ENCODE assay signal across 22 cellular contexts in the genomic region with DNA sequence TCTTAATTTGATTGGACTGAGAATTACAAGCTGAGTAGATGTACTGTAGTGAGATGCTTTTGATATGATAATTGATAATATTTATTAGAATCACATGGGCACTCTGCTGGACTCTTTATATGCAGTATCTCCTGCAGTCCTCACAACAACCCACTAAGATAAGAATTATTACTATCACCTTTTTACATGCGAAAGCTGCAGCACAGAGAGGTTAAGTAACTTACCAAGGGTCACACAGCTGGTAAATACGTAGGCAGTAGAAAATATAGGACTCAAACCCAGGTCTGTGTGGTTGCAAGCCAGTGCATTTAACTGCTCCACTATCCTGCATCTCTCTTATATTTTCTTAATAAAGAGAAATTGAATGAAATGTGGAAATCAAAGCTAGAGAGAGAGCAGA.
DNase-seq lines count a peak whose midpoint lies in the region; ATAC-seq, FAIRE-seq and TF ChIP-seq lines count a peak whose summit lies in the region.
"Had no signal": no experiment of that assay in that cellular context is flagged by ENCODE, and none has a peak within 500 bp of the region (broad histone marks: within the 10 kb centered on the region; RNA-seq: fewer than 3 reads in every experiment).

No MANE protein-coding gene starts in this region.

- H2BK120ac ChIP-seq in H1 (replicated peaks; ENCODE audit: low read depth, low read length), result no peak overlapping the region
- no peak overlapping the region for H2BK120ac ChIP-seq in H9 (ENCODE audit: low read depth, low read length, poor library complexity, severe bottlenecking)

- H2BK12ac ChIP-seq in H1 (ENCODE audit: low read depth, low read length) (no peak overlapping the region), H9 (ENCODE audit: insufficient read length, low read depth, low read length) (no peak overlapping the region)

- ATAC-seq in A549, result no peak
- no peak for ATAC-seq in stimulated activated naive CD8-positive, alpha-beta T cell treated with anti-CD3 and anti-CD28 coated beads, Interleukin-15, amount 100 ng/mL, for 72 hours
- ATAC-seq: CD8-positive, alpha-beta T cell had no signal

- H3K4me3 ChIP-seq in A549, result no peak overlapping the region
- H3K4me3 ChIP-seq in HEK293 (ENCODE audit: low read depth, low read length), result no peak overlapping the region
- H3K4me3 ChIP-seq in H1 (ENCODE audit: extremely low read depth in 1 of 4, insufficient read depth in 2 of 4, low read depth in 3 of 4, low read length in 4 of 4), result no peak overlapping the region
- H3K4me3 ChIP-seq in small intestine (ENCODE audit: low read depth in 1 of 2, low read length in 2 of 2), result no peak overlapping the region
- H3K4me3 ChIP-seq: BLaER1 treated with 17β-estradiol and CSF1 and Interleukin-3, amounts not matched to agents 10 nM and 100 nM had no signal

- TF ChIP-seq RAD21 in A549 (conservative IDR thresholded peaks at IDR 0.05 in 1 of 2, IDR thresholded peaks at IDR 0.05 in 1 of 2) (no peak), H1 (IDR thresholded peaks at IDR 0.05 in 1 of 2, conservative IDR thresholded peaks at IDR 0.05 in 1 of 2; ENCODE audit: low read depth in 2 of 2, low read length in 2 of 2) (no peak)

- no peaks in the 10 kb centered on the region; the same call in 2 of the 3 replicates for H3K9me3 ChIP-seq in A549
- no peaks in the 10 kb centered on the region for H3K9me3 ChIP-seq in HEK293 (ENCODE audit: control insufficient read depth, insufficient read depth, low read depth, low read length)
- H3K9me3 ChIP-seq in H1 (ENCODE audit: insufficient read depth in 2 of 2, low read depth in 1 of 2, low read length in 1 of 2), result 0 out of 4 replicates have a peak, but pooled peaks cover 0 to 3% of the 10 kb centered on the region in 2 experiments
- no peaks in the 10 kb centered on the region for H3K9me3 ChIP-seq in small intestine (ENCODE audit: control insufficient read depth, low read depth)
- H3K9me3 ChIP-seq in H9 (ENCODE audit: control insufficient read depth, low read depth, low read length), result no peaks in the 10 kb centered on the region
- H3K9me3 ChIP-seq: Caco-2 had no signal

- no peak for TF ChIP-seq CTCF in A549 (IDR thresholded peaks at IDR 0.05)
- no peak for TF ChIP-seq CTCF in HEK293 (tag by site-specific recombination; IDR thresholded peaks at IDR 0.05)
- TF ChIP-seq CTCF in H1 (IDR thresholded peaks at IDR 0.05; ENCODE audit: control extremely low read depth in 1 of 3, insufficient read depth in 1 of 3, low read depth in 1 of 3, low read length in 3 of 3), result no peak
- TF ChIP-seq CTCF in H9 (conservative IDR thresholded peaks at IDR 0.05), result no peak

- H2BK15ac ChIP-seq in H1 (ENCODE audit: low read length), result no peak overlapping the region
- no peak overlapping the region for H2BK15ac ChIP-seq in H9 (ENCODE audit: low read depth, low read length)

- no peak overlapping the region for H4K8ac ChIP-seq in H1 (ENCODE audit: extremely low read depth, insufficient read depth, low read length)
- H4K8ac ChIP-seq in H9 (replicated peaks; ENCODE audit: insufficient read length, low read depth, low read length), result no peak overlapping the region

- H3K14ac ChIP-seq in H1 (ENCODE audit: insufficient read length), result no peak overlapping the region
- H3K14ac ChIP-seq in H9 (ENCODE audit: insufficient read depth, low read length), result no peak overlapping the region

- H3K9me3 Mint-ChIP-seq in stimulated activated naive CD8-positive, alpha-beta T cell treated with anti-CD3 and anti-CD28 coated beads, Interleukin-15, amount 100 ng/mL, for 72 hours, result peaks cover 0 to 12% of the 10 kb centered on the region in 2 donors
- H3K9me3 Mint-ChIP-seq in H9, result peaks cover 5 to 7% of the 10 kb centered on the region in 2 experiments; a peak in 3 of 5 replicates

- H3K23me2 ChIP-seq in H1 (ENCODE audit: low read depth, low read length) (no peaks in the 10 kb centered on the region), H9 (ENCODE audit: insufficient read length, low read depth, low read length, poor library complexity, severe bottlenecking) (no peaks in the 10 kb centered on the region)

- no peak overlapping the region for H3K4me3 Mint-ChIP-seq in stimulated activated naive CD8-positive, alpha-beta T cell treated with anti-CD3 and anti-CD28 coated beads, Interleukin-15, amount 100 ng/mL, for 72 hours
- H3K4me3 Mint-ChIP-seq in H9, result no peak overlapping the region
- H3K4me3 Mint-ChIP-seq: B cell; CD4-positive, alpha-beta T cell; CD8-positive, alpha-beta T cell had no signal

- no peak overlapping the region for H3K27ac ChIP-seq in A549
- no peak overlapping the region for H3K27ac ChIP-seq in HEK293 (ENCODE audit: extremely low read depth, low read depth, low read length)
- H3K27ac ChIP-seq in H1 (ENCODE audit: low read depth, low read length), result no peak overlapping the region
- H3K27ac ChIP-seq in small intestine (ENCODE audit: low read depth in 1 of 2, low read length in 1 of 2), result no peak overlapping the region
- H3K27ac ChIP-seq in H9 (ENCODE audit: insufficient read length, low read depth, low read length), result no peak overlapping the region
- H3K27ac ChIP-seq: BLaER1 treated with 17β-estradiol and CSF1 and Interleukin-3, amounts not matched to agents 10 nM and 100 nM; C4-2B had no signal

- CTCF ChIA-PET in A549 (lab: Yijun Ruan, JAX), result interaction anchor here (0.6 to 1.8 kb wide), 11 partner anchors 13 to 537 kb away, joined by 3 to 7 read pairs (median 4); no protein-coding TSS in a partner anchor
- CTCF ChIA-PET in HEK293 (lab: Yijun Ruan, JAX), result interaction anchor here (0.5 to 2.9 kb wide), 13 partner anchors 39 to 1067 kb away, joined by 3 to 16 read pairs (median 4); no protein-coding TSS in a partner anchor
- CTCF ChIA-PET in H1 (lab: Charles Lee; ENCODE audit: partially characterized antibody), result interaction anchor here (0.7 to 6.5 kb wide), 30 partner anchors 8 to 720 kb away, joined by 3 to 51 read pairs (median 4); a partner anchor contains a TSS

- H4K20me1 ChIP-seq in H1 (replicated peaks in 1 of 2; ENCODE audit: control insufficient read depth in 1 of 2, insufficient read depth in 2 of 2, low read length in 2 of 2) (no peaks in the 10 kb centered on the region), H9 (ENCODE audit: control insufficient read depth, insufficient read depth, insufficient read length) (no peaks in the 10 kb centered on the region)
- H4K20me1 ChIP-seq: BLaER1 treated with 17β-estradiol and CSF1 and Interleukin-3, amounts not matched to agents 10 nM and 100 nM had no signal

- H2AK5ac ChIP-seq in H1 (ENCODE audit: low read depth, low read length), result no peak overlapping the region
- no peak overlapping the region for H2AK5ac ChIP-seq in H9 (ENCODE audit: insufficient read length, low read length)

- H2AFZ ChIP-seq in H1 (ENCODE audit: low read length) (no peak overlapping the region), H9 (ENCODE audit: low read length) (no peak overlapping the region)

- TF ChIP-seq POLR2A in A549 (IDR thresholded peaks at IDR 0.05; ENCODE audit: low read length), result no peak
- TF ChIP-seq POLR2A in H1 (IDR thresholded peaks at IDR 0.05; ENCODE audit: control extremely low read depth in 1 of 2, low read depth in 2 of 2, low read length in 2 of 2), result no peak

- H3K27me3 Mint-ChIP-seq in stimulated activated naive CD8-positive, alpha-beta T cell treated with anti-CD3 and anti-CD28 coated beads, Interleukin-15, amount 100 ng/mL, for 72 hours, result peaks cover 12% of the 10 kb centered on the region
- H3K27me3 Mint-ChIP-seq in H9 (ENCODE audit: low read depth), result no peaks in the 10 kb centered on the region
- H3K27me3 Mint-ChIP-seq: B cell had no signal

- no peaks in the 10 kb centered on the region for H3K4me1 Mint-ChIP-seq in stimulated activated naive CD8-positive, alpha-beta T cell treated with anti-CD3 and anti-CD28 coated beads, Interleukin-15, amount 100 ng/mL, for 72 hours
- H3K4me1 Mint-ChIP-seq in H9, result peaks cover 3 to 6% of the 10 kb centered on the region in 2 experiments; a peak in 1 of 4 replicates
- H3K4me1 Mint-ChIP-seq: B cell had no signal

- no peaks in the 10 kb centered on the region for H3K79me1 ChIP-seq in H1 (ENCODE audit: low read depth, low read length)
- no peaks in the 10 kb centered on the region for H3K79me1 ChIP-seq in H9 (ENCODE audit: insufficient read depth, low read depth, low read length, poor library complexity, severe bottlenecking)

- no peak overlapping the region for H3K18ac ChIP-seq in H1 (ENCODE audit: extremely low read depth, low read length)
- H3K18ac ChIP-seq in H9 (ENCODE audit: insufficient read length, low read depth, low read length), result no peak overlapping the region

- no peak overlapping the region for H3K56ac ChIP-seq in H1 (replicated peaks; ENCODE audit: insufficient read length, low read depth, low read length)
- no peak overlapping the region for H3K56ac ChIP-seq in H9 (ENCODE audit: insufficient read length, low read depth, low read length)

- POLR2A ChIA-PET in A549 (lab: Yijun Ruan, JAX), result no interaction called here
- POLR2A ChIA-PET in HEK293 (lab: Yijun Ruan, JAX), result no interaction called here
- POLR2A ChIA-PET in H1 (lab: Charles Lee; ENCODE audit: partially characterized antibody), result no interaction called here

- no peak for DNase-seq in A549 (ENCODE audit: low read depth in 1 of 2, low spot score in 1 of 2)
- no peak for DNase-seq in H1 (ENCODE audit: low read depth in 1 of 2, low spot score in 2 of 2)
- no peak for DNase-seq in small intestine
- DNase-seq in stimulated activated naive CD8-positive, alpha-beta T cell treated with anti-CD3 and anti-CD28 coated beads, Interleukin-15, amount 100 ng/mL, for 72 hours, result no peak
- no peak for DNase-seq in H9
- DNase-seq: 8988T; AML-193; Caco-2; Calu3; CD4-positive, alpha-beta T cell; CD8-positive, alpha-beta T cell; DMS79 treated with DMSO at 0.1 percent for 48 hours; GF-D8 had no signal

- H3T11ph ChIP-seq in H9 (ENCODE audit: low read length), result no peak overlapping the region

- H3K27me3 ChIP-seq in H1 (replicated peaks in 1 of 4; ENCODE audit: control insufficient read depth in 3 of 4, extremely low read depth in 1 of 4, insufficient read depth in 3 of 4, low read length in 3 of 4) (no peaks in the 10 kb centered on the region; a peak in 2 of 7 replicates), small intestine (ENCODE audit: control insufficient read depth in 2 of 2, insufficient read depth in 2 of 2, low read length in 2 of 2) (no peaks in the 10 kb centered on the region), H9 (ENCODE audit: insufficient read depth, low read length) (no peaks in the 10 kb centered on the region)
- H3K27me3 ChIP-seq: BLaER1 treated with 17β-estradiol and CSF1 and Interleukin-3, amounts not matched to agents 10 nM and 100 nM had no signal

- H3K4me2 ChIP-seq in A549 (no peak overlapping the region), H1 (ENCODE audit: insufficient read depth in 1 of 2, low read depth in 2 of 2, low read length in 2 of 2) (no peak overlapping the region), H9 (ENCODE audit: insufficient read depth, insufficient read length, low read length) (no peak overlapping the region)
- H3K4me2 ChIP-seq: BLaER1 treated with 17β-estradiol and CSF1 and Interleukin-3, amounts not matched to agents 10 nM and 100 nM had no signal

- H3K23ac ChIP-seq in H1 (ENCODE audit: insufficient read length), result no peak overlapping the region
- no peak overlapping the region for H3K23ac ChIP-seq in H9 (ENCODE audit: insufficient read length, low read depth, low read length)

- H3K79me2 ChIP-seq in H1 (ENCODE audit: control insufficient read depth in 1 of 2, insufficient read depth in 2 of 2, low read length in 2 of 2) (no peaks in the 10 kb centered on the region), H9 (ENCODE audit: insufficient read depth, low read length) (no peaks in the 10 kb centered on the region)

- no peak overlapping the region for H4K91ac ChIP-seq in H1 (replicated peaks; ENCODE audit: insufficient read length, low read length)
- no peak overlapping the region for H4K91ac ChIP-seq in H9 (ENCODE audit: insufficient read length, low read depth, low read length)

- FAIRE-seq in A549 (lab: Jason Lieb, UNC), result no peak
- FAIRE-seq in H1 (lab: Jason Lieb, UNC), result no peak
- no peak for FAIRE-seq in small intestine (lab: Jason Lieb, UNC)
- FAIRE-seq: A204.1, D721Med, G401.6, GM12891, GM19239 had no signal

- H3K9ac ChIP-seq in H1 (replicated peaks in 1 of 4; ENCODE audit: extremely low read depth in 1 of 4, low read depth in 3 of 4, low read length in 3 of 4) (no peak overlapping the region), H9 (ENCODE audit: extremely low read depth, insufficient read length, low read length) (no peak overlapping the region)
- H3K9ac ChIP-seq: BLaER1 treated with 17β-estradiol and CSF1 and Interleukin-3, amounts not matched to agents 10 nM and 100 nM had no signal

- no peaks in the 10 kb centered on the region for H3K4me1 ChIP-seq in A549
- H3K4me1 ChIP-seq in HEK293 (ENCODE audit: control insufficient read depth, insufficient read depth, low read length), result no peaks in the 10 kb centered on the region
- H3K4me1 ChIP-seq in H1 (replicated peaks in 1 of 4; ENCODE audit: control insufficient read depth in 3 of 4, insufficient read depth in 4 of 4, low read length in 3 of 4), result no peaks in the 10 kb centered on the region; a peak in 1 of 7 replicates
- H3K4me1 ChIP-seq in small intestine (ENCODE audit: control insufficient read depth in 2 of 2, insufficient read depth in 1 of 2, low read depth in 1 of 2, low read length in 1 of 2), result no peaks in the 10 kb centered on the region
- no peaks in the 10 kb centered on the region for H3K4me1 ChIP-seq in H9 (ENCODE audit: insufficient read depth, low read length)
- H3K4me1 ChIP-seq: Caco-2 had no signal

- TF ChIP-seq EP300 in A549 (IDR thresholded peaks at IDR 0.05), result no peak
- TF ChIP-seq EP300 in H1 (IDR thresholded peaks at IDR 0.05; ENCODE audit: borderline replicate concordance in 1 of 2, low read depth in 2 of 2, low read length in 2 of 2), result no peak

- no peak overlapping the region for H2BK5ac ChIP-seq in H1 (ENCODE audit: low read depth, low read length)
- H2BK5ac ChIP-seq in H9 (ENCODE audit: insufficient read length, low read length), result no peak overlapping the region

- H3K27ac Mint-ChIP-seq in stimulated activated naive CD8-positive, alpha-beta T cell treated with anti-CD3 and anti-CD28 coated beads, Interleukin-15, amount 100 ng/mL, for 72 hours, result no peak overlapping the region
- no peak overlapping the region for H3K27ac Mint-ChIP-seq in H9
- H3K27ac Mint-ChIP-seq: B cell; CD4-positive, alpha-beta T cell; CD8-positive, alpha-beta T cell had no signal

- peaks cover 0 to 2% (median 0%) of the 10 kb centered on the region in 3 experiments; a peak in 1 of 7 replicates for H3K36me3 Mint-ChIP-seq in H9 (ENCODE audit: insufficient read depth in 1 of 3, low read depth in 3 of 3)
- H3K36me3 Mint-ChIP-seq: CD8-positive, alpha-beta T cell had no signal

- H3K4ac ChIP-seq in H1 (replicated peaks; ENCODE audit: insufficient read length, low read depth, low read length) (no peak overlapping the region), H9 (ENCODE audit: low read depth, low read length) (no peak overlapping the region)

- no peaks in the 10 kb centered on the region for H3K36me3 ChIP-seq in HEK293 (ENCODE audit: control insufficient read depth in 2 of 2, insufficient read depth in 1 of 2, low read length in 2 of 2)
- no peaks in the 10 kb centered on the region for H3K36me3 ChIP-seq in H1 (ENCODE audit: control insufficient read depth in 2 of 4, insufficient read depth in 4 of 4, low read length in 3 of 4)
- H3K36me3 ChIP-seq in small intestine (ENCODE audit: control insufficient read depth in 2 of 2, insufficient read depth in 2 of 2, low read length in 2 of 2), result no peaks in the 10 kb centered on the region
- H3K36me3 ChIP-seq: BLaER1 treated with 17β-estradiol and CSF1 and Interleukin-3, amounts not matched to agents 10 nM and 100 nM had no signal

- H2BK20ac ChIP-seq in H1 (ENCODE audit: low read length) (no peak overlapping the region), H9 (ENCODE audit: low read depth, low read length, poor library complexity, severe bottlenecking) (no peak overlapping the region)

- 17% methylated on average over 2 of the region's 2 CpGs for WGBS in A549 (ENCODE audit: missing lambda C conversion rate)
- WGBS in H1 (ENCODE audit: extremely low coverage in 1 of 2, insufficient coverage in 1 of 2, insufficient read length in 1 of 2, insufficient replicate concordance in 2 of 2, low coverage in 1 of 2, low lambda C conversion rate in 2 of 2, missing lambda C conversion rate in 1 of 2), 2 experiments, result 89% methylated on average over 2 of the region's 2 CpGs; no CpG with 5 or more reads in 1 of the 2 experiments
- WGBS in small intestine, 3 donors, result 75 to 92% (median 92%) methylated on average over 2 of the region's 2 CpGs
- no CpG with 5 or more reads among the region's 2 CpGs for WGBS in H9 (ENCODE audit: extremely low coverage, insufficient read length, low lambda C conversion rate)

- no peak overlapping the region for H4K5ac ChIP-seq in H1 (ENCODE audit: insufficient read length, low read depth, low read length)
- no peak overlapping the region for H4K5ac ChIP-seq in H9 (ENCODE audit: insufficient read length, low read depth, low read length)
